In the genomic region with DNA sequence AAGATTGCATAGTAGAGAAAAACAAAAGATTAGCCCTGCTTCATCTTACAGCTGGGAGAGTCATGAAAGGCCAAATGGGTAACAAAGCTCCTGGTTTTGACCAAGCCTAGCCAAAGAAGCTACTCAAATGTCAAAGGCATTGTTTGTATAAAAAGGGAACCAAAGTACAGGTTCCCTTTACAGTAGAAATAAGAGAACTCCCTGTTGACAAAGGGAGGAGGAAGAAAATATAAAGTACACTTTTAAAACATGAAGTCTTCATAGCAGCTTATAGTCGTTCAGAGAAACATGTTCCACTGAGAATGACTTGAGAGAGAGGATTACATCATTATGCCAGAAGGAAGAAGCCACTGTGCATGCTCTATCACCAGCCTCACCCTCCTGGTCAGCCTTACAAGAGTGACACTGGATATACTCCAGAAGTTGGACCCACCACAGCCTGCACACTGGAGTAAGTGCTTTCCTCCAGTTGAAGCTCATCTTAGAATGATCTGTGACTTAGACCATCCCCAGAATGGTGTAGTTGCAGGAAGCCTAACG, we compare ENCODE assay signal across 1 cellular context.
A peak's percentile ranks its signal among the peaks of the same experiment; 100 is the strongest.
TF ChIP-seq lines count a peak whose summit lies in the region.

No MANE protein-coding gene starts in this region.

TF ChIP-seq in K562, 482 proteins besides CTCF, POLR2A, EP300 and RAD21:
- TF ChIP-seq MTF1 (CRISPR knock-in tag; IDR thresholded peaks at IDR 0.05; ENCODE audit: borderline replicate concordance): no peak
- TF ChIP-seq CBFA2T3 (IDR thresholded peaks at IDR 0.05): no peak
- TF ChIP-seq HNRNPLL (IDR thresholded peaks at IDR 0.05; ENCODE audit: low read depth, low read length, poor library complexity, severe bottlenecking): no peak
- TF ChIP-seq TAF9B (IDR thresholded peaks at IDR 0.05; ENCODE audit: partially characterized antibody): no peak
- no peak for TF ChIP-seq THRAP3 (IDR thresholded peaks at IDR 0.05; ENCODE audit: borderline replicate concordance)
- TF ChIP-seq PCBP1 (IDR thresholded peaks at IDR 0.05; ENCODE audit: low read depth, low read length, poor library complexity, severe bottlenecking): no peak
- TF ChIP-seq TARDBP (IDR thresholded peaks at IDR 0.05): no peak
- no peak for TF ChIP-seq CEBPG (CRISPR knock-in tag; IDR thresholded peaks at IDR 0.05)
- TF ChIP-seq CEBPG (tag; conservative IDR thresholded peaks at IDR 0.05 in 1 of 2, IDR thresholded peaks at IDR 0.05 in 1 of 2): peak in 1 of 2 experiments; percentile 50; a peak in 1 of 4 replicates
- no peak for TF ChIP-seq ZHX1 (conservative IDR thresholded peaks at IDR 0.05; ENCODE audit: low read length)
- TF ChIP-seq FOSL1 (tag; conservative IDR thresholded peaks at IDR 0.05): no peak
- TF ChIP-seq POLR3G (IDR thresholded peaks at IDR 0.05; ENCODE audit: extremely low read depth, insufficient read length, insufficient replicate concordance): no peak
- TF ChIP-seq TAF1 (IDR thresholded peaks at IDR 0.05; ENCODE audit: control insufficient read depth, extremely low read depth, insufficient read depth, low read length, severe bottlenecking): no peak
- TF ChIP-seq SMARCE1 (IDR thresholded peaks at IDR 0.05): no peak
- no peak for TF ChIP-seq ZFPM2 (CRISPR knock-in tag; IDR thresholded peaks at IDR 0.05)
- TF ChIP-seq MITF (IDR thresholded peaks at IDR 0.05): no peak
- TF ChIP-seq, protein P1, sequence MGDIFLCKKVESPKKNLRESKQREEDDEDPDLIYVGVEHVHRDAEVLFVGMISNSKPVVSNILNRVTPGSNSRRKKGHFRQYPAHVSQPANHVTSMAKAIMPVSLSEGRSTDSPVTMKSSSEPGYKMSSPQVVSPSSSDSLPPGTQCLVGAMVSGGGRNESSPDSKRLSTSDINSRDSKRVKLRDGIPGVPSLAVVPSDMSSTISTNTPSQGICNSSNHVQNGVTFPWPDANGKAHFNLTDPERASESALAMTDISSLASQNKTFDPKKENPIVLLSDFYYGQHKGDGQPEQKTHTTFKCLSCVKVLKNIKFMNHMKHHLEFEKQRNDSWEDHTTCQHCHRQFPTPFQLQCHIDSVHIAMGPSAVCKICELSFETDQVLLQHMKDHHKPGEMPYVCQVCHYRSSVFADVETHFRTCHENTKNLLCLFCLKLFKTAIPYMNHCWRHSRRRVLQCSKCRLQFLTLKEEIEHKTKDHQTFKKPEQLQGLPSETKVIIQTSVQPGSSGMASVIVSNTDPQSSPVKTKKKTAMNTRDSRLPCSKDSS (IDR thresholded peaks at IDR 0.05; ENCODE audit: low read depth, partially characterized antibody): no peak
- peak; percentile 44 for TF ChIP-seq ATF3 (IDR thresholded peaks at IDR 0.05)
- TF ChIP-seq ATF3 (CRISPR knock-in tag; conservative IDR thresholded peaks at IDR 0.05): no peak
- no peak for TF ChIP-seq MAZ (CRISPR knock-in tag; conservative IDR thresholded peaks at IDR 0.05 in 1 of 2, IDR thresholded peaks at IDR 0.05 in 1 of 2)
- 0 out of 2 replicates have a peak, but pooled peaks have one; percentile 1 for TF ChIP-seq JUND (IDR thresholded peaks at IDR 0.05; ENCODE audit: borderline replicate concordance, low read depth, low read length)
- TF ChIP-seq JUND (tag; IDR thresholded peaks at IDR 0.05; ENCODE audit: borderline replicate concordance, low read depth, low read length): peak; percentile 20; the same call in 1 of the 3 replicates
- no peak for TF ChIP-seq NR4A1 (CRISPR knock-in tag; IDR thresholded peaks at IDR 0.05)
- TF ChIP-seq NR4A1 (tag; IDR thresholded peaks at IDR 0.05): no peak
- TF ChIP-seq ZNF644 (tag; IDR thresholded peaks at IDR 0.05; ENCODE audit: low read depth): no peak
- TF ChIP-seq TCF7L2 (IDR thresholded peaks at IDR 0.05; ENCODE audit: low read depth, low read length): no peak
- TF ChIP-seq ATF7 (IDR thresholded peaks at IDR 0.05): peak; percentile 26; the same call in 1 of the 2 replicates
- TF ChIP-seq, protein P2, sequence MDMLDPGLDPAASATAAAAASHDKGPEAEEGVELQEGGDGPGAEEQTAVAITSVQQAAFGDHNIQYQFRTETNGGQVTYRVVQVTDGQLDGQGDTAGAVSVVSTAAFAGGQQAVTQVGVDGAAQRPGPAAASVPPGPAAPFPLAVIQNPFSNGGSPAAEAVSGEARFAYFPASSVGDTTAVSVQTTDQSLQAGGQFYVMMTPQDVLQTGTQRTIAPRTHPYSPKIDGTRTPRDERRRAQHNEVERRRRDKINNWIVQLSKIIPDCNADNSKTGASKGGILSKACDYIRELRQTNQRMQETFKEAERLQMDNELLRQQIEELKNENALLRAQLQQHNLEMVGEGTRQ (CRISPR knock-in tag; IDR thresholded peaks at IDR 0.05): no peak
- TF ChIP-seq FOXK1 (CRISPR knock-in tag; IDR thresholded peaks at IDR 0.05; ENCODE audit: borderline replicate concordance): no peak
TF ChIP-seq in K562: peak in this region for 4.
